Comparison of ENCODE assay signal across 7 cellular contexts in genomic region chr10:80202934-80203834, GRCh38. TPM values are rescaled to one million over a fixed set of nuclear protein-coding genes. Genes with fewer than 3 reads are reported as not detected.
DNase-seq lines count a peak whose midpoint lies in the region; FAIRE-seq and TF ChIP-seq lines count a peak whose summit lies in the region.

No MANE protein-coding gene starts in this region.

- H3K36me3 ChIP-seq in mesendoderm (ENCODE audit: control insufficient read depth, insufficient read depth, low read length), result no peaks in the 10 kb centered on the region

- H3K56ac ChIP-seq in mesendoderm (ENCODE audit: low read length), result peak overlapping the region; percentile 96

- H3K4me3 ChIP-seq in GM12875 (ENCODE audit: low read depth, low read length), result peak overlapping the region; percentile 13
- H3K4me3 ChIP-seq in LNCaP clone FGC (ENCODE audit: low read depth, low read length), result peak overlapping the region; percentile 83
- peak overlapping the region; percentile 100 for H3K4me3 ChIP-seq in coronary artery
- H3K4me3 ChIP-seq in mesendoderm (ENCODE audit: low read length), result no peak overlapping the region

- H3K4me2 ChIP-seq in mesendoderm (ENCODE audit: low read length), result peak overlapping the region; percentile 26

- H2BK5ac ChIP-seq in mesendoderm (ENCODE audit: low read length), result no peak overlapping the region

- H3K4ac ChIP-seq in mesendoderm (ENCODE audit: low read depth, low read length), result no peak overlapping the region

- no peak overlapping the region for H3K23ac ChIP-seq in mesendoderm (ENCODE audit: low read length)

- H3K79me2 ChIP-seq in mesendoderm (ENCODE audit: control insufficient read depth, insufficient read depth, low read length), result peaks cover 30% of the 10 kb centered on the region

- peak overlapping the region; percentile 99 to 100 for H3K27ac ChIP-seq in coronary artery
- H3K27ac ChIP-seq in mesendoderm (ENCODE audit: low read depth, low read length), result no peak overlapping the region

- no peak overlapping the region for H2BK120ac ChIP-seq in mesendoderm (ENCODE audit: low read depth, low read length)

- H3K9ac ChIP-seq in mesendoderm (ENCODE audit: low read length), result peak overlapping the region; percentile 33

- peak; percentile 98 for FAIRE-seq in H54 (lab: Jason Lieb, UNC)

- H2BK15ac ChIP-seq in mesendoderm (replicated peaks; ENCODE audit: low read depth), result no peak overlapping the region

- no peak overlapping the region for H2AK5ac ChIP-seq in mesendoderm (ENCODE audit: low read length)

- TF ChIP-seq POLR2A in H54 (IDR thresholded peaks at IDR 0.05; ENCODE audit: low read depth, low read length), result no peak

- H3K4me1 ChIP-seq in mesendoderm (ENCODE audit: control insufficient read depth, low read depth, low read length), result peaks cover 10% of the 10 kb centered on the region

- H3K79me1 ChIP-seq in mesendoderm (ENCODE audit: low read length), result peaks cover 22% of the 10 kb centered on the region

- H3K18ac ChIP-seq in mesendoderm (ENCODE audit: low read length), result no peak overlapping the region

- DNase-seq in H54 (ENCODE audit: insufficient read length, low spot score) (peak; percentile 93), LNCaP clone FGC (ENCODE audit: low read depth) (peak; percentile 66), coronary artery (ENCODE audit: low spot score) (peak; percentile 92), mesendoderm (peak; percentile 97)
- peak in 3 of 4 experiments; percentile 20 to 40 (median 33) for DNase-seq in activated CD4-positive, CD25-positive, alpha-beta regulatory T cell (lab: John Stamatoyannopoulos, UW)
- peak; percentile 67 for DNase-seq in stimulated activated naive CD4-positive, alpha-beta T cell treated with Interleukin-2 at 50 U/mL for 16 hours (lab: John Stamatoyannopoulos, UW)

- peak; percentile 40 for TF ChIP-seq CTCF in GM12875 (IDR thresholded peaks at IDR 0.05; ENCODE audit: borderline replicate concordance, insufficient read depth, low read depth, low read length)
- peak; percentile 60 for TF ChIP-seq CTCF in LNCaP clone FGC (IDR thresholded peaks at IDR 0.05; ENCODE audit: control insufficient read depth, extremely low read depth, insufficient read depth)
- TF ChIP-seq CTCF in coronary artery (IDR thresholded peaks at IDR 0.05), result no peak

- WGBS in mesendoderm (ENCODE audit: extremely low coverage, insufficient coverage, low lambda C conversion rate), result no CpG with 5 or more reads among the region's 14 CpGs

- no peak overlapping the region for H4K8ac ChIP-seq in mesendoderm (ENCODE audit: low read depth, low read length)

- no peaks in the 10 kb centered on the region for H3K27me3 ChIP-seq in mesendoderm (ENCODE audit: insufficient read depth, low read length, poor library complexity)

- no peak overlapping the region for H4K5ac ChIP-seq in mesendoderm (ENCODE audit: low read length)

RNA-seq across cellular contexts. Expression of gene ANXA11, which starts 2.2 kb away (rescaled TPM):
- 235 TPM for polyA plus RNA-seq in mesendoderm (2013, experiment 1 of 2)
- 239 TPM for polyA plus RNA-seq in mesendoderm (2013, experiment 2 of 2)

Comparison
In these comparisons a context has a peak if more than half of its experiments do, and no peak if none do; other contexts are left out.
1. DNase-seq: peak in every context shown above with its lines; median percentile 97 in mesendoderm; 93 in H54; 92 in coronary artery; 67 in stimulated activated naive CD4-positive, alpha-beta T cell treated with Interleukin-2 at 50 U/mL for 16 hours; 66 in LNCaP clone FGC; 33 in activated CD4-positive, CD25-positive, alpha-beta regulatory T cell.